Comparison of ENCODE assay signal across 1 cellular context in genomic region chr6:17226766-17227338, GRCh38.
TF ChIP-seq lines count a peak whose summit lies in the region.

No MANE protein-coding gene starts in this region.

TF ChIP-seq in GM23338, 12 proteins besides CTCF, POLR2A, EP300 and RAD21 (continued from another document):
- TF ChIP-seq ZNF462 (CRISPR knock-in tag; IDR thresholded peaks at IDR 0.05) (no peak), EZH2phosphoT487 (IDR thresholded peaks at IDR 0.05; ENCODE audit: unreplicated experiment) (no peak), JUNB (IDR thresholded peaks at IDR 0.05; ENCODE audit: unreplicated experiment) (no peak)
